10 cellular contexts compared by ENCODE assay signal in genomic region chr1:115337276-115337632, GRCh38. TPM values are rescaled to one million over a fixed set of nuclear protein-coding genes. Genes with fewer than 3 reads are reported as not detected.
DNase-seq lines count a peak whose midpoint lies in the region; ATAC-seq and TF ChIP-seq lines count a peak whose summit lies in the region.
"Had no signal": no experiment of that assay in that cellular context is flagged by ENCODE, and none has a peak within 500 bp of the region (broad histone marks: within the 10 kb centered on the region; RNA-seq: fewer than 3 reads in every experiment).

No MANE protein-coding gene starts in this region.

- peaks cover 2% of the 10 kb centered on the region for H3K4me1 Mint-ChIP-seq in activated CD4-positive, alpha-beta T cell treated with anti-CD3 and anti-CD28 coated beads, Interleukin-2, amount 10 ng/mL, durations not matched to agents 24 days and 14 days

- no peaks in the 10 kb centered on the region for H3K9me3 Mint-ChIP-seq in activated CD4-positive, alpha-beta T cell treated with anti-CD3 and anti-CD28 coated beads, Interleukin-2, amount 10 ng/mL, durations not matched to agents 24 days and 14 days

- TF ChIP-seq CTCF in astrocyte of the spinal cord (IDR thresholded peaks at IDR 0.05; ENCODE audit: low read depth, low read length) = no peak
- no peak for TF ChIP-seq CTCF in gastrocnemius medialis (IDR thresholded peaks at IDR 0.05 in 4 of 5, conservative IDR thresholded peaks at IDR 0.05 in 1 of 5)

- no peaks in the 10 kb centered on the region for H4K20me1 ChIP-seq in GM23248 (ENCODE audit: insufficient read depth)

- H3K36me3 ChIP-seq in GM23248 (ENCODE audit: low read depth) (no peaks in the 10 kb centered on the region), gastrocnemius medialis (no peaks in the 10 kb centered on the region)

- H3K4me3 Mint-ChIP-seq in activated CD4-positive, alpha-beta T cell treated with anti-CD3 and anti-CD28 coated beads, Interleukin-2, amount 10 ng/mL, durations not matched to agents 24 days and 14 days = no peak overlapping the region

- ATAC-seq in gastrocnemius medialis (no peak), GM19023 (IDR thresholded peaks at IDR 0.05; ENCODE audit: unreplicated experiment) (no peak), HG02588 (IDR thresholded peaks at IDR 0.05; ENCODE audit: unreplicated experiment) (no peak)

- H3K4me1 ChIP-seq in GM23248 (ENCODE audit: insufficient read depth) (peaks cover 46% of the 10 kb centered on the region), gastrocnemius medialis (no peaks in the 10 kb centered on the region)

- peaks cover 59% of the 10 kb centered on the region for H3K79me2 ChIP-seq in GM23248 (ENCODE audit: insufficient read depth)

- H3K27me3 ChIP-seq in GM23248 (replicated peaks; ENCODE audit: insufficient read depth) = no peaks in the 10 kb centered on the region
- H3K27me3 ChIP-seq in gastrocnemius medialis = peaks cover 0 to 13% (median 5%) of the 10 kb centered on the region in 3 donors

- peak overlapping the region; percentile 92 for H3K4me3 ChIP-seq in GM23248
- H3K4me3 ChIP-seq in astrocyte of the spinal cord (ENCODE audit: low read depth, low read length) = peak overlapping the region; percentile 63
- H3K4me3 ChIP-seq in iPS-11a (ENCODE audit: low read depth, low read length) = peak overlapping the region; percentile 77
- H3K4me3 ChIP-seq in gastrocnemius medialis = peak overlapping the region; percentile 45 to 59 (median 51)

- H3K9me3 ChIP-seq in GM23248 (ENCODE audit: low read depth) = no peaks in the 10 kb centered on the region
- no peaks in the 10 kb centered on the region for H3K9me3 ChIP-seq in gastrocnemius medialis

- peaks cover 39% of the 10 kb centered on the region for H3F3A ChIP-seq in GM23248 (ENCODE audit: insufficient read depth)

- no peak for TF ChIP-seq POLR2A in gastrocnemius medialis (IDR thresholded peaks at IDR 0.05)

- no peak overlapping the region for H3K27ac Mint-ChIP-seq in activated CD4-positive, alpha-beta T cell treated with anti-CD3 and anti-CD28 coated beads, Interleukin-2, amount 10 ng/mL, durations not matched to agents 24 days and 14 days

- peak overlapping the region; percentile 71 for H3K27ac ChIP-seq in GM23248
- peak overlapping the region in 3 of 4 donors; percentile 33 to 60 (median 38) for H3K27ac ChIP-seq in gastrocnemius medialis

- DNase-seq in GM23248 (peak; percentile 47), astrocyte of the spinal cord (ENCODE audit: low read depth, low spot score) (no peak), gastrocnemius medialis (no peak), NCI-H345 treated with DMSO at 0.1 percent for 48 hours (lab: John Stamatoyannopoulos, UW; ENCODE audit: unreplicated experiment) (no peak)
- DNase-seq in activated CD4-positive, alpha-beta T cell treated with anti-CD3 and anti-CD28 coated beads, Interleukin-2, amount 10 ng/mL, durations not matched to agents 24 days and 14 days = no peak
- DNase-seq: activated CD4-positive, CD25-positive, alpha-beta regulatory T cell treated with anti-CD3 and anti-CD28 coated beads, Interleukin-2, amount 50 U/mL, for 72 hours; NCI-H69 had no signal

- no peaks in the 10 kb centered on the region for H3K9me2 ChIP-seq in GM23248 (ENCODE audit: insufficient read depth)

- peak overlapping the region; percentile 40; the same call in 1 of the 2 replicates for H2AFZ ChIP-seq in GM23248

- peaks cover 33% of the 10 kb centered on the region for H3K27me3 Mint-ChIP-seq in activated CD4-positive, alpha-beta T cell treated with anti-CD3 and anti-CD28 coated beads, Interleukin-2, amount 10 ng/mL, durations not matched to agents 24 days and 14 days

- H3K4me2 ChIP-seq in GM23248 (ENCODE audit: unreplicated experiment) = peak overlapping the region; percentile 97

- intact Hi-C loops in gastrocnemius medialis (cut with DNase I; ENCODE audit: low total_unique reads) = loop anchor here (10.0 kb wide), 2 partner anchors 98 to 202 kb away; no protein-coding TSS in a partner anchor
- intact Hi-C loops in activated CD4-positive, alpha-beta T cell treated with anti-CD3 and anti-CD28 coated beads, Interleukin-2, amount 10 ng/mL, durations not matched to agents 24 days and 14 days (cut with micrococcal nuclease) = no loop called here

- no peaks in the 10 kb centered on the region for H3K36me3 Mint-ChIP-seq in activated CD4-positive, alpha-beta T cell treated with anti-CD3 and anti-CD28 coated beads, Interleukin-2, amount 10 ng/mL, durations not matched to agents 24 days and 14 days (ENCODE audit: low read depth)

- in situ Hi-C loops in GM23248 (cut with MboI) = no loop called here
- in situ Hi-C loops in astrocyte of the spinal cord (cut with HindIII; ENCODE audit: low sequenced_read_pairs) = no loop called here
- in situ Hi-C loops in gastrocnemius medialis (cut with MboI; ENCODE audit: low sequenced_read_pairs in 4 of 4) = loop anchor here in 2 of 4 donors (10.0 to 25.0 kb wide), 2 partner anchors 52 to 200 kb away; no protein-coding TSS in a partner anchor

- 11 to 20% methylated on average over 17 to 19 of the region's 19 CpGs for WGBS in GM23248 (ENCODE audit: low coverage in 1 of 2, low lambda C conversion rate in 2 of 2, missing lambda C conversion rate in 2 of 2), 2 experiments

- H3K9ac ChIP-seq in GM23248 = peak overlapping the region; percentile 95

RNA-seq across cellular contexts. Expression of gene NGF, which starts 0.8 kb away (rescaled TPM):
- total RNA-seq in GM23248 (2014; rRNA removed; shearing (Covaris generic)) = 27.1 and 28.1 TPM in 2 replicates
- polyA plus RNA-seq in GM23248 (2016; fragmentation: Nextera tagmentation; extraction: Ambion mirVana) = 52.9 and 55.0 TPM in 2 replicates
- total RNA-seq in gastrocnemius medialis = under 1 TPM in 1 of 4 donors, not detected in 3; 0.78 TPM
- total RNA-seq in activated CD4-positive, alpha-beta T cell treated with anti-CD3 and anti-CD28 coated beads, Interleukin-2, amount 10 ng/mL, durations not matched to agents 24 days and 14 days = not detected in 2 replicates

Comparison
In these comparisons a context has a peak if more than half of its experiments do, and no peak if none do; other contexts are left out.
1. RNA of gene NGF, which starts 0.8 kb away (total RNA-seq): 27.1 to 28.1 TPM in GM23248; 0.78 TPM in gastrocnemius medialis and not detected in activated CD4-positive, alpha-beta T cell treated with anti-CD3 and anti-CD28 coated beads, Interleukin-2, amount 10 ng/mL, durations not matched to agents 24 days and 14 days; every median in the first group is over 10 times any median in the second.
2. Peak in every context shown above with its lines, with median percentiles within 50 percentile points of each other: H3K4me3 ChIP-seq.